Comparison of ENCODE assay signal across 8 cellular contexts in the genomic region with DNA sequence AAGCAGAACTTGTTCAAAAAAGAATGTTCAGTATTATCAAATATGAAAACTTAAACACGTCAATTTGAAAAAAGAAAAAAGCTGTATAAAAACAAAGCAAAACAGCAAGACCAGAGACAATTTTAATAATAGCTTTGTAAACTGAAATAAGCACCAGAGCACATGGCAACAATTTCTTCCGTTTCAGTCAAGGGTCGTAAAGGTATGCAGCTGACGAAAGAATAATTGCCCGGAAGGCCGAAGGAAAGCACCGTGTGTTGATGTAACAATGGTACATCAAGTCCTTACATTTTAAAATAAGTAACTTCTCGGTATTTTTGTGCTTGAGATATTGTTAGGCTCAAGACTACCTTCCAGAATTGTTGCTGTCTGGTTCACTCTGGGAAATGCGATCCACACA. TPM values are rescaled to one million over a fixed set of nuclear protein-coding genes. Genes with fewer than 3 reads are reported as not detected.
DNase-seq lines count a peak whose midpoint lies in the region; ATAC-seq and TF ChIP-seq lines count a peak whose summit lies in the region.

No MANE protein-coding gene starts in this region.

- H3K4me3 Mint-ChIP-seq in activated B cell treated with CpG ODN at 0.5 μM for 24 hours, result peak overlapping the region; percentile 87

- intact Hi-C loops in activated B cell treated with CpG ODN at 0.5 μM for 24 hours (cut with micrococcal nuclease), result loop anchor here (5.0 kb wide), 1 partner anchor 1626 kb away; no protein-coding TSS in a partner anchor
- intact Hi-C loops in left colon (cut with DNase I, micrococcal nuclease), result no loop called here

- H3K36me3 Mint-ChIP-seq in activated B cell treated with CpG ODN at 0.5 μM for 24 hours (ENCODE audit: low read depth), result peaks cover 24% of the 10 kb centered on the region

- H3K27me3 ChIP-seq in BJ (ENCODE audit: control insufficient read depth, insufficient read depth, low read length), result no peaks in the 10 kb centered on the region

- H3K4me1 Mint-ChIP-seq in activated B cell treated with CpG ODN at 0.5 μM for 24 hours, result peaks cover 52% of the 10 kb centered on the region

- no peak for TF ChIP-seq CTCF in BJ (IDR thresholded peaks at IDR 0.05; ENCODE audit: insufficient read depth, low read depth, low read length)
- TF ChIP-seq CTCF in activated B cell treated with CpG ODN at 0.5 μM for 24 hours (IDR thresholded peaks at IDR 0.05), result no peak

- peak overlapping the region; percentile 92 for H3K4me3 ChIP-seq in BJ (ENCODE audit: low read depth, low read length)
- H3K4me3 ChIP-seq in skin epidermis, result peak overlapping the region; percentile 53 to 98 (median 92)

- no peak for DNase-seq in BJ (ENCODE audit: low read depth)
- DNase-seq in activated B cell treated with CpG ODN at 0.5 μM for 24 hours, result no peak
- DNase-seq in glomerular visceral epithelial cell (ENCODE audit: extremely low spot score), result peak; percentile 15
- DNase-seq in NCI-H2196 (lab: John Stamatoyannopoulos, UW; ENCODE audit: unreplicated experiment), result no peak
- DNase-seq in left colon, result no peak
- no peak for DNase-seq in activated CD4-positive, CD25-positive, alpha-beta regulatory T cell (lab: John Stamatoyannopoulos, UW)

- no peaks in the 10 kb centered on the region for H3K9me3 Mint-ChIP-seq in activated B cell treated with CpG ODN at 0.5 μM for 24 hours

- CTCF ChIA-PET in BJ (lab: Yijun Ruan, JAX), result interaction anchor here (2.4 kb wide), 1 partner anchor 12 kb away, joined by 12 read pairs; no protein-coding TSS in a partner anchor
- CTCF ChIA-PET in activated B cell treated with CpG ODN at 0.5 μM for 24 hours (lab: Charles Lee), result no interaction called here

- H3K27ac Mint-ChIP-seq in activated B cell treated with CpG ODN at 0.5 μM for 24 hours, result peak overlapping the region; percentile 68

- POLR2A ChIA-PET in BJ (lab: Charles Lee) (no interaction called here), activated B cell treated with CpG ODN at 0.5 μM for 24 hours (lab: Charles Lee) (no interaction called here)

- no peaks in the 10 kb centered on the region for H3K36me3 ChIP-seq in BJ (ENCODE audit: control insufficient read depth, insufficient read depth, low read length)

- ATAC-seq in HG02885 (IDR thresholded peaks at IDR 0.05; ENCODE audit: poor library complexity, unreplicated experiment) (peak; percentile 21), activated B cell treated with CpG ODN at 0.5 μM for 24 hours (ENCODE audit: low read depth) (no peak), left colon (no peak)

- no peaks in the 10 kb centered on the region for H3K27me3 Mint-ChIP-seq in activated B cell treated with CpG ODN at 0.5 μM for 24 hours

- H3K27ac ChIP-seq in skin epidermis, result peak overlapping the region in 4 of 21 experiments; percentile 3 to 95 (median 90)

RNA-seq across cellular contexts. Expression of a gene that starts 1.7 kb away (rescaled TPM):
- 10.7 and 13.0 TPM in 2 replicates for polyA plus RNA-seq in BJ (2011; rRNA removed)
- 7.1 and 8.2 TPM in 2 replicates for polyA minus RNA-seq in BJ (2011; rRNA and poly(A)+ RNA removed)
- total RNA-seq in activated B cell treated with CpG ODN at 0.5 μM for 24 hours, result 57.3 and 57.8 TPM in 2 replicates
- 10 to 100 TPM; 35.3 to 64.8 TPM for total RNA-seq in left colon

RNA-seq across cellular contexts. Expression of a gene that starts 2.0 kb away (rescaled TPM):
- polyA plus RNA-seq in BJ (2011; rRNA removed), result 6.8 and 12.6 TPM in 2 replicates
- 5.5 and 5.6 TPM in 2 replicates for polyA minus RNA-seq in BJ (2011; rRNA and poly(A)+ RNA removed)
- 17.3 and 24.6 TPM in 2 replicates for total RNA-seq in activated B cell treated with CpG ODN at 0.5 μM for 24 hours
- 10 to 100 TPM; 26.6 to 40.8 TPM for total RNA-seq in left colon

RNA-seq across cellular contexts. Expression of a gene that starts 45.6 kb away (rescaled TPM):
- polyA plus RNA-seq in BJ (2011; rRNA removed), result not detected in 2 replicates
- polyA minus RNA-seq in BJ (2011; rRNA and poly(A)+ RNA removed), result not detected in 2 replicates
- total RNA-seq in activated B cell treated with CpG ODN at 0.5 μM for 24 hours, result not detected in 2 replicates
- under 1 TPM; 0.12 to 0.25 TPM for total RNA-seq in left colon
